In genomic region chr2:189210250-189211075, GRCh38 we compare ENCODE assay signal across 10 cellular contexts. TPM values are rescaled to one million over a fixed set of nuclear protein-coding genes. Genes with fewer than 3 reads are reported as not detected.
DNase-seq lines count a peak whose midpoint lies in the region; ATAC-seq, FAIRE-seq and TF ChIP-seq lines count a peak whose summit lies in the region.
"Had no signal": no experiment of that assay in that cellular context is flagged by ENCODE, and none has a peak within 500 bp of the region (broad histone marks: within the 10 kb centered on the region; RNA-seq: fewer than 3 reads in every experiment).

No MANE protein-coding gene starts in this region.

- no peaks in the 10 kb centered on the region for H3K4me1 Mint-ChIP-seq in CD4-positive, alpha-beta memory T cell
- H3K4me1 Mint-ChIP-seq: IgD-negative memory B cell had no signal

- no peak overlapping the region for H3K4me3 Mint-ChIP-seq in CD4-positive, alpha-beta memory T cell
- H3K4me3 Mint-ChIP-seq: IgD-negative memory B cell had no signal

- ATAC-seq in psoas muscle (peak in 1 of 4 donors; percentile 62), GM18907 (IDR thresholded peaks at IDR 0.05; ENCODE audit: unreplicated experiment) (no peak), GM21786 (IDR thresholded peaks at IDR 0.05; ENCODE audit: unreplicated experiment) (no peak)

- peak overlapping the region; percentile 98 for H3K4me2 ChIP-seq in fibroblast of lung (ENCODE audit: extremely low read depth, insufficient read depth, low read length)

- no peak for TF ChIP-seq CTCF in fibroblast of lung (conservative IDR thresholded peaks at IDR 0.05 in 1 of 2, IDR thresholded peaks at IDR 0.05 in 1 of 2; ENCODE audit: low read depth in 1 of 2, low read length in 2 of 2)
- TF ChIP-seq CTCF in psoas muscle (IDR thresholded peaks at IDR 0.05): no peak

- peak; percentile 98 for FAIRE-seq in RCC 7860 (lab: Jason Lieb, UNC)
- FAIRE-seq: islet of Langerhans had no signal

- peaks cover 1 to 7% of the 10 kb centered on the region in 2 donors for H3K27me3 Mint-ChIP-seq in CD4-positive, alpha-beta memory T cell
- H3K27me3 Mint-ChIP-seq: IgD-negative memory B cell had no signal

- CTCF ChIA-PET in CD4-positive, alpha-beta memory T cell (lab: Charles Lee; ENCODE audit: partially characterized antibody): no interaction called here

- H3K4me1 ChIP-seq in fibroblast of lung (ENCODE audit: control insufficient read depth, extremely low read depth, insufficient read depth, low read length) (peaks cover 4% of the 10 kb centered on the region), psoas muscle (no peaks in the 10 kb centered on the region)
- H3K4me1 ChIP-seq in CD4-positive, alpha-beta memory T cell (ENCODE audit: insufficient read depth, low read length): no peaks in the 10 kb centered on the region

- H3K27ac ChIP-seq in fibroblast of lung (ENCODE audit: insufficient read depth, low read length) (peak overlapping the region; percentile 93), psoas muscle (peak overlapping the region; percentile 46)
- no peak overlapping the region for H3K27ac ChIP-seq in CD4-positive, alpha-beta memory T cell (ENCODE audit: low read depth, low read length)

- no peaks in the 10 kb centered on the region for H3K79me2 ChIP-seq in fibroblast of lung (ENCODE audit: control insufficient read depth, insufficient read depth, low read length)

- H3K9me3 ChIP-seq in fibroblast of lung (ENCODE audit: control insufficient read depth, insufficient read depth, low read depth, low read length) (no peaks in the 10 kb centered on the region), psoas muscle (no peaks in the 10 kb centered on the region)
- H3K9me3 ChIP-seq in CD4-positive, alpha-beta memory T cell (ENCODE audit: control insufficient read depth in 1 of 2, low read length in 2 of 2): no peaks in the 10 kb centered on the region

- intact Hi-C loops in psoas muscle (cut with DNase I): no loop called here
- intact Hi-C loops in CD4-positive, alpha-beta memory T cell (cut with micrococcal nuclease): no loop called here

- POLR2A ChIA-PET in CD4-positive, alpha-beta memory T cell (lab: Charles Lee; ENCODE audit: partially characterized antibody): no interaction called here

- no peaks in the 10 kb centered on the region for H3K36me3 Mint-ChIP-seq in CD4-positive, alpha-beta memory T cell
- H3K36me3 Mint-ChIP-seq: IgD-negative memory B cell had no signal

- no peaks in the 10 kb centered on the region for H3K9me3 Mint-ChIP-seq in CD4-positive, alpha-beta memory T cell
- H3K9me3 Mint-ChIP-seq: IgD-negative memory B cell had no signal

- H3K4me3 ChIP-seq in fibroblast of lung (replicated peaks in 1 of 4; ENCODE audit: control extremely low read depth in 1 of 4, insufficient read depth in 1 of 4, low read depth in 3 of 4, low read length in 4 of 4) (peak overlapping the region; percentile 37 to 50 (median 46)), psoas muscle (no peak overlapping the region)
- no peak overlapping the region for H3K4me3 ChIP-seq in CD4-positive, alpha-beta memory T cell (ENCODE audit: low read length in 2 of 2)

- peak; percentile 74 for DNase-seq in GM03348 (ENCODE audit: low spot score)
- peak; percentile 84 for DNase-seq in RCC 7860 (ENCODE audit: low spot score)
- peak; percentile 97 to 99 for DNase-seq in fibroblast of lung (ENCODE audit: low read depth in 2 of 2)
- peak; percentile 23 to 53 for DNase-seq in psoas muscle
- no peak for DNase-seq in SIG-M5 treated with dmso at 0.1 percent for 504 hours (lab: John Stamatoyannopoulos, UW; ENCODE audit: unreplicated experiment)
- no peak for DNase-seq in CD4-positive, alpha-beta memory T cell

- H3K36me3 ChIP-seq in fibroblast of lung (ENCODE audit: control insufficient read depth, insufficient read depth, low read length) (no peaks in the 10 kb centered on the region), psoas muscle (ENCODE audit: insufficient read depth in 1 of 2, low read depth in 1 of 2) (no peaks in the 10 kb centered on the region)
- no peaks in the 10 kb centered on the region for H3K36me3 ChIP-seq in CD4-positive, alpha-beta memory T cell (ENCODE audit: insufficient read depth, low read length)

- no peaks in the 10 kb centered on the region for H4K20me1 ChIP-seq in fibroblast of lung (ENCODE audit: control insufficient read depth, extremely low read depth, insufficient read depth, low read length)

- H2AFZ ChIP-seq in fibroblast of lung (ENCODE audit: low read length): peak overlapping the region; percentile 39

- H3K9ac ChIP-seq in fibroblast of lung (ENCODE audit: insufficient read depth, low read length): peak overlapping the region; percentile 39

- WGBS in psoas muscle, 3 donors: 22 to 31% (median 23%) methylated on average over 7 of the region's 7 CpGs

- H3K27me3 ChIP-seq in fibroblast of lung (ENCODE audit: control insufficient read depth, insufficient read depth, low read length): no peaks in the 10 kb centered on the region
- no peaks in the 10 kb centered on the region for H3K27me3 ChIP-seq in psoas muscle (ENCODE audit: insufficient read depth in 3 of 3, low read length in 2 of 3)
- no peaks in the 10 kb centered on the region for H3K27me3 ChIP-seq in CD4-positive, alpha-beta memory T cell (ENCODE audit: insufficient read depth, low read length)

- H3K27ac Mint-ChIP-seq in CD4-positive, alpha-beta memory T cell: no peak overlapping the region
- H3K27ac Mint-ChIP-seq: IgD-negative memory B cell had no signal

RNA-seq across cellular contexts. Expression of gene COL5A2, which starts 30.9 kb away (rescaled TPM):
- total RNA-seq in fibroblast of lung (200 and 253 TPM in 2 replicates), psoas muscle (10 to 100 TPM in 2 of 4 donors, 1 to 10 TPM in 2; 3.9 to 16.8 (median 8.9) TPM)
- polyA plus RNA-seq in fibroblast of lung (93.1 and 353 TPM in 2 replicates), psoas muscle (1 to 10 TPM; 2.3 to 3.8 (median 2.4) TPM)
- 101 and 369 TPM in 2 replicates for polyA plus RNA-seq in fibroblast of lung (2012)
- 109 and 270 TPM in 2 replicates for polyA minus RNA-seq in fibroblast of lung (ENCODE audit: low replicate concordance)
- total RNA-seq in CD4-positive, alpha-beta memory T cell: 1 to 10 TPM; 1.1 to 1.2 TPM
- under 1 TPM in 1 of 2 donors, not detected in 1; 0.05 TPM for polyA plus RNA-seq in CD4-positive, alpha-beta memory T cell
- polyA plus RNA-seq: IgD-negative memory B cell had no signal

Comparison
In these comparisons a context has a peak if more than half of its experiments do, and no peak if none do; other contexts are left out.
1. DNase-seq: peak in GM03348 (single experiment), RCC 7860 (single experiment), fibroblast of lung (2 of 2) and psoas muscle (2 of 2); none in SIG-M5 treated with dmso at 0.1 percent for 504 hours (single experiment) and CD4-positive, alpha-beta memory T cell (0 of 5).
2. H3K4me3 ChIP-seq: peak in fibroblast of lung (4 of 4); none in psoas muscle (single experiment) and CD4-positive, alpha-beta memory T cell (0 of 2).
3. RNA of gene COL5A2, which starts 30.9 kb away (total RNA-seq): 200 to 253 TPM in fibroblast of lung; 3.9 to 16.8 TPM in psoas muscle and 1.1 to 1.2 TPM in CD4-positive, alpha-beta memory T cell; every median in the first group is over 10 times any median in the second.